Comparison of ENCODE assay signal across 1 cellular context in the genomic region with DNA sequence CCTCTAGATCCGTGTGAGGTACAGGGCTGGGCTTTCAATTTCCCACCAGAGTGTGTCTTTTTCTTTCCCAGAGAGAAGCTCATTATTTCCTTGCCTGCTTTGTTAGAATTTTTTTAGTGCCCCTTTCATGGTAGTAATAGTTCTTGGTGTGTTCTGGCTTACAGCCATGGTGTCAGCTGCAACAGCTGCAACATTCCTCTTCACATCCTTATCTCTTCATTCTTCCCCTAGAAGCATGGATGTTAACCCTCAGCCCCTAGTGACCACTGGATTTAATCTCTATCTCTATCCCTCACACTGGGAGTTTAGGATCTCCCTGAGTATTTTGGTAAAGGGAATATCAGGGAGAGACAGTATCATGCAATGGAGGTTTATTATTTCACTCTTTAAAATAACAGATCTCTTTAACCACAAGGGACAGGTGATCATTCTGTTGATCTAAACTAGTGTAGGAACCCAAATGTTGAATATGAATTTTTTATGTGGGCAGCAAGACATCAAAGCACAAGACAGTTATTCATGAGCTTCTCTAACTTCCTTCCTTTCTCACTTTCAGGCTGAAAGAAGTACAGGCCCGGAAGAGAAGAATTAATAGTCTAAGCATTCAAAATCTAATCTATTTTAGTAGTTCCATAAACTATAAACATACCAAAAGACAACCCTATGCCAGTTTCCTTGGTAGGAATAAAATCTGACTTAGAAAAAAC.
TF ChIP-seq lines count a peak whose summit lies in the region.

No MANE protein-coding gene starts in this region.

TF ChIP-seq in WTC11, 78 proteins besides CTCF, POLR2A, EP300 and RAD21 (continued from another document):
- TF ChIP-seq, protein P1, sequence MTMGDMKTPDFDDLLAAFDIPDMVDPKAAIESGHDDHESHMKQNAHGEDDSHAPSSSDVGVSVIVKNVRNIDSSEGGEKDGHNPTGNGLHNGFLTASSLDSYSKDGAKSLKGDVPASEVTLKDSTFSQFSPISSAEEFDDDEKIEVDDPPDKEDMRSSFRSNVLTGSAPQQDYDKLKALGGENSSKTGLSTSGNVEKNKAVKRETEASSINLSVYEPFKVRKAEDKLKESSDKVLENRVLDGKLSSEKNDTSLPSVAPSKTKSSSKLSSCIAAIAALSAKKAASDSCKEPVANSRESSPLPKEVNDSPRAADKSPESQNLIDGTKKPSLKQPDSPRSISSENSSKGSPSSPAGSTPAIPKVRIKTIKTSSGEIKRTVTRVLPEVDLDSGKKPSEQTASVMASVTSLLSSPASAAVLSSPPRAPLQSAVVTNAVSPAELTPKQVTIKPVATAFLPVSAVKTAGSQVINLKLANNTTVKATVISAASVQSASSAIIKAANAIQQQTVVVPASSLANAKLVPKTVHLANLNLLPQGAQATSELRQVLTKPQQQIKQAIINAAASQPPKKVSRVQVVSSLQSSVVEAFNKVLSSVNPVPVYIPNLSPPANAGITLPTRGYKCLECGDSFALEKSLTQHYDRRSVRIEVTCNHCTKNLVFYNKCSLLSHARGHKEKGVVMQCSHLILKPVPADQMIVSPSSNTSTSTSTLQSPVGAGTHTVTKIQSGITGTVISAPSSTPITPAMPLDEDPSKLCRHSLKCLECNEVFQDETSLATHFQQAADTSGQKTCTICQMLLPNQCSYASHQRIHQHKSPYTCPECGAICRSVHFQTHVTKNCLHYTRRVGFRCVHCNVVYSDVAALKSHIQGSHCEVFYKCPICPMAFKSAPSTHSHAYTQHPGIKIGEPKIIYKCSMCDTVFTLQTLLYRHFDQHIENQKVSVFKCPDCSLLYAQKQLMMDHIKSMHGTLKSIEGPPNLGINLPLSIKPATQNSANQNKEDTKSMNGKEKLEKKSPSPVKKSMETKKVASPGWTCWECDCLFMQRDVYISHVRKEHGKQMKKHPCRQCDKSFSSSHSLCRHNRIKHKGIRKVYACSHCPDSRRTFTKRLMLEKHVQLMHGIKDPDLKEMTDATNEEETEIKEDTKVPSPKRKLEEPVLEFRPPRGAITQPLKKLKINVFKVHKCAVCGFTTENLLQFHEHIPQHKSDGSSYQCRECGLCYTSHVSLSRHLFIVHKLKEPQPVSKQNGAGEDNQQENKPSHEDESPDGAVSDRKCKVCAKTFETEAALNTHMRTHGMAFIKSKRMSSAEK (CRISPR knock-in tag; IDR thresholded peaks at IDR 0.05; ENCODE audit: borderline replicate concordance), result no peak
- no peak for TF ChIP-seq MXD4 (CRISPR knock-in tag; IDR thresholded peaks at IDR 0.05; ENCODE audit: borderline replicate concordance)
